In genomic region chr4:23423540-23423939, GRCh38 we compare ENCODE assay signal across 17 cellular contexts.
A peak's percentile ranks its signal among the peaks of the same experiment; 100 is the strongest.
DNase-seq lines count a peak whose midpoint lies in the region; ATAC-seq and TF ChIP-seq lines count a peak whose summit lies in the region.
"Had no signal": no experiment of that assay in that cellular context is flagged by ENCODE, and none has a peak within 500 bp of the region (broad histone marks: within the 10 kb centered on the region; RNA-seq: fewer than 3 reads in every experiment).

No MANE protein-coding gene starts in this region.

- H3K4me3 ChIP-seq in HUES64 (ENCODE audit: low read length), result no peak overlapping the region
- no peak overlapping the region for H3K4me3 ChIP-seq in endodermal cell (ENCODE audit: low read length)
- H3K4me3 ChIP-seq: BLaER1, GM12878, GM23248, HAP-1 had no signal

- H3K9me3 Mint-ChIP-seq in endodermal cell (no peaks in the 10 kb centered on the region), nephron progenitor cell (peaks cover 7% of the 10 kb centered on the region)
- H3K9me3 Mint-ChIP-seq in stimulated activated effector memory CD8-positive, alpha-beta T cell treated with anti-CD3 and anti-CD28 coated beads, Interleukin-12 subunit alpha, Interleukin-12 subunit beta, amount 100 ng/mL, for 72 hours, result peaks cover 22% of the 10 kb centered on the region

- WGBS in HUES64, result 67% methylated on average over 3 of the region's 3 CpGs
- 60 to 65% methylated on average over 1 to 3 of the region's 3 CpGs for WGBS in endodermal cell (ENCODE audit: insufficient coverage in 1 of 2, insufficient read length in 1 of 2), 2 experiments

- H3K27me3 ChIP-seq in HUES64 (ENCODE audit: insufficient read depth, low read length) (no peaks in the 10 kb centered on the region), endodermal cell (ENCODE audit: control insufficient read depth, insufficient read depth, low read length, poor library complexity, severe bottlenecking) (no peaks in the 10 kb centered on the region)
- H3K27me3 ChIP-seq: BLaER1 had no signal

- peak overlapping the region; percentile 91 for H3K27ac ChIP-seq in HUES64 (ENCODE audit: low read depth, low read length)
- peak overlapping the region; percentile 81 for H3K27ac ChIP-seq in endodermal cell (ENCODE audit: low read depth, low read length)
- H3K27ac ChIP-seq: 22Rv1, BLaER1, GM23248 had no signal

- H3K4me1 ChIP-seq in HUES64 (ENCODE audit: insufficient read depth, low read length) (peaks cover 26% of the 10 kb centered on the region), endodermal cell (ENCODE audit: control insufficient read depth, insufficient read depth, low read length) (no peaks in the 10 kb centered on the region)
- H3K4me1 ChIP-seq: Caco-2, HAP-1 had no signal

- DNase-seq in ELF-1 (ENCODE audit: low read depth, low spot score), result peak; percentile 23
- DNase-seq in endodermal cell, result peak; percentile 52
- peak; percentile 15 for DNase-seq in iPS-NIHi7 (ENCODE audit: extremely low spot score)
- no peak for DNase-seq in nephron progenitor cell
- no peak for DNase-seq in NCI-H510A treated with DMSO at 0.1 percent for 48 hours (lab: John Stamatoyannopoulos, UW)
- DNase-seq in stimulated activated effector memory CD8-positive, alpha-beta T cell treated with anti-CD3 and anti-CD28 coated beads, Interleukin-12 subunit alpha, Interleukin-12 subunit beta, amount 100 ng/mL, for 72 hours (ENCODE audit: low spot score in 2 of 2), result no peak
- DNase-seq: AML-193; Caco-2; CD8-positive, alpha-beta memory T cell; DMS53; GM23248 had no signal

- TF ChIP-seq CTCF in endodermal cell (conservative IDR thresholded peaks at IDR 0.05), result no peak
- TF ChIP-seq CTCF in nephron progenitor cell (IDR thresholded peaks at IDR 0.05), result no peak

- H3K9me3 ChIP-seq in HUES64 (ENCODE audit: insufficient read depth, low read depth, low read length) (peaks cover 5% of the 10 kb centered on the region; the same call in 1 of the 2 replicates), endodermal cell (ENCODE audit: control insufficient read depth, low read length) (no peaks in the 10 kb centered on the region)
- H3K9me3 ChIP-seq: Caco-2, HAP-1 had no signal

- H3K4me3 Mint-ChIP-seq in endodermal cell (no peak overlapping the region), nephron progenitor cell (no peak overlapping the region)
- H3K4me3 Mint-ChIP-seq in stimulated activated effector memory CD8-positive, alpha-beta T cell treated with anti-CD3 and anti-CD28 coated beads, Interleukin-12 subunit alpha, Interleukin-12 subunit beta, amount 100 ng/mL, for 72 hours, result no peak overlapping the region
- H3K4me3 Mint-ChIP-seq: CD8-positive, alpha-beta memory T cell had no signal

- no peaks in the 10 kb centered on the region for H3K27me3 Mint-ChIP-seq in endodermal cell (ENCODE audit: insufficient read depth)
- H3K27me3 Mint-ChIP-seq in nephron progenitor cell (ENCODE audit: low read depth, poor library complexity), result no peaks in the 10 kb centered on the region
- H3K27me3 Mint-ChIP-seq: CD8-positive, alpha-beta memory T cell had no signal

- H3K36me3 Mint-ChIP-seq in endodermal cell (ENCODE audit: low read depth), result no peaks in the 10 kb centered on the region
- H3K36me3 Mint-ChIP-seq in nephron progenitor cell (ENCODE audit: low read depth), result no peaks in the 10 kb centered on the region
- H3K36me3 Mint-ChIP-seq in stimulated activated effector memory CD8-positive, alpha-beta T cell treated with anti-CD3 and anti-CD28 coated beads, Interleukin-12 subunit alpha, Interleukin-12 subunit beta, amount 100 ng/mL, for 72 hours, result no peaks in the 10 kb centered on the region
- H3K36me3 Mint-ChIP-seq: CD8-positive, alpha-beta memory T cell had no signal

- H3K4me1 Mint-ChIP-seq in endodermal cell (no peaks in the 10 kb centered on the region), nephron progenitor cell (no peaks in the 10 kb centered on the region)
- no peaks in the 10 kb centered on the region for H3K4me1 Mint-ChIP-seq in stimulated activated effector memory CD8-positive, alpha-beta T cell treated with anti-CD3 and anti-CD28 coated beads, Interleukin-12 subunit alpha, Interleukin-12 subunit beta, amount 100 ng/mL, for 72 hours
- H3K4me1 Mint-ChIP-seq: CD8-positive, alpha-beta memory T cell had no signal

- H3K9ac ChIP-seq in HUES64 (ENCODE audit: low read depth, low read length), result no peak overlapping the region
- H3K9ac ChIP-seq in endodermal cell (ENCODE audit: extremely low read depth, low read length, poor library complexity, severe bottlenecking), result no peak overlapping the region
- H3K9ac ChIP-seq: BLaER1, GM23248 had no signal

- ATAC-seq in GM18867 (IDR thresholded peaks at IDR 0.05; ENCODE audit: unreplicated experiment), result no peak
- no peak for ATAC-seq in stimulated activated effector memory CD8-positive, alpha-beta T cell treated with anti-CD3 and anti-CD28 coated beads, Interleukin-12 subunit alpha, Interleukin-12 subunit beta, amount 100 ng/mL, for 72 hours
- ATAC-seq: GM12878 had no signal

- H3K27ac Mint-ChIP-seq in endodermal cell (no peak overlapping the region), nephron progenitor cell (no peak overlapping the region)
- no peak overlapping the region for H3K27ac Mint-ChIP-seq in stimulated activated effector memory CD8-positive, alpha-beta T cell treated with anti-CD3 and anti-CD28 coated beads, Interleukin-12 subunit alpha, Interleukin-12 subunit beta, amount 100 ng/mL, for 72 hours
- H3K27ac Mint-ChIP-seq: CD8-positive, alpha-beta memory T cell had no signal

- H3K36me3 ChIP-seq in HUES64 (ENCODE audit: insufficient read depth, low read length), result no peaks in the 10 kb centered on the region
- no peaks in the 10 kb centered on the region for H3K36me3 ChIP-seq in endodermal cell (ENCODE audit: control insufficient read depth, insufficient read depth, low read length)
- H3K36me3 ChIP-seq: BLaER1, HAP-1 had no signal

Comparison
In these comparisons a context has a peak if more than half of its experiments do, and no peak if none do; other contexts are left out.
1. DNase-seq: peak in ELF-1 (single experiment), endodermal cell (single experiment) and iPS-NIHi7 (single experiment); none in nephron progenitor cell (single experiment), NCI-H510A treated with DMSO at 0.1 percent for 48 hours (single experiment) and stimulated activated effector memory CD8-positive, alpha-beta T cell treated with anti-CD3 and anti-CD28 coated beads, Interleukin-12 subunit alpha, Interleukin-12 subunit beta, amount 100 ng/mL, for 72 hours (0 of 2).